Comparison of ENCODE assay signal across 20 cellular contexts in genomic region chr4:77197361-77197760, GRCh38.
"Had no signal": no experiment of that assay in that cellular context is flagged by ENCODE, and none has a peak within 500 bp of the region (broad histone marks: within the 10 kb centered on the region; RNA-seq: fewer than 3 reads in every experiment).

No MANE protein-coding gene starts in this region.

- H2AFZ ChIP-seq: neural progenitor cell had no signal

- H3K36me3 ChIP-seq: colonic mucosa, esophagus muscularis mucosa, gastroesophageal sphincter, neural progenitor cell, pancreas, tibial artery, upper lobe of right lung, vagina had no signal

- H3K9ac ChIP-seq: neural progenitor cell had no signal

- H3K27me3 ChIP-seq: colonic mucosa, esophagus muscularis mucosa, gastroesophageal sphincter, pancreas, tibial artery, upper lobe of right lung, vagina had no signal

- H3K36me3 Mint-ChIP-seq: natural killer cell had no signal

- H3K4me3 ChIP-seq: colonic mucosa, esophagus muscularis mucosa, gastroesophageal sphincter, mucosa of descending colon, neural progenitor cell, pancreas, tibial artery, upper lobe of right lung, vagina had no signal

- H3K9me3 Mint-ChIP-seq: endodermal cell; natural killer cell; stimulated activated naive CD8-positive, alpha-beta T cell treated with anti-CD3 and anti-CD28 coated beads, Interleukin-15, Interleukin-2, amounts not matched to agents 100 ng/mL and 50 ng/mL, for 24 hours had no signal

- H3K27me3 Mint-ChIP-seq: stimulated activated naive CD8-positive, alpha-beta T cell treated with anti-CD3 and anti-CD28 coated beads, Interleukin-15, Interleukin-2, amounts not matched to agents 100 ng/mL and 50 ng/mL, for 24 hours had no signal

- H3K27ac Mint-ChIP-seq: endodermal cell; natural killer cell; progenitor cell of endocrine pancreas; stimulated activated naive CD8-positive, alpha-beta T cell treated with anti-CD3 and anti-CD28 coated beads, Interleukin-15, Interleukin-2, amounts not matched to agents 100 ng/mL and 50 ng/mL, for 24 hours had no signal

- ATAC-seq: gastroesophageal sphincter, right cardiac atrium had no signal

- H3K9me3 ChIP-seq: colonic mucosa, esophagus muscularis mucosa, gastroesophageal sphincter, mucosa of descending colon, pancreas, tibial artery, upper lobe of right lung, vagina had no signal

- H3K4me3 Mint-ChIP-seq: endodermal cell; natural killer cell; neural progenitor cell; stimulated activated naive CD8-positive, alpha-beta T cell treated with anti-CD3 and anti-CD28 coated beads, Interleukin-15, Interleukin-2, amounts not matched to agents 100 ng/mL and 50 ng/mL, for 24 hours had no signal

- H3K4me2 ChIP-seq: neural progenitor cell had no signal

- H3K4me1 ChIP-seq: colonic mucosa, esophagus muscularis mucosa, gastroesophageal sphincter, pancreas, tibial artery, upper lobe of right lung, vagina had no signal

- H3K27ac ChIP-seq: colonic mucosa, esophagus muscularis mucosa, gastroesophageal sphincter, neural progenitor cell, pancreas, tibial artery, upper lobe of right lung, vagina had no signal

- DNase-seq: colonic mucosa; effector CD4-positive, alpha-beta T cell; endodermal cell; foreskin fibroblast; glutamatergic neuron; mucosa of descending colon; natural killer cell; nucleus accumbens; pancreas; right cardiac atrium; small intestine; stimulated activated CD4-positive, alpha-beta T cell treated with anti-CD3 and anti-CD28 coated beads, Interleukin-2, amount 100 ng/mL, for 48 hours; tibial artery; upper lobe of right lung had no signal
